ENCODE assay signal across 9 cellular contexts in the genomic region with DNA sequence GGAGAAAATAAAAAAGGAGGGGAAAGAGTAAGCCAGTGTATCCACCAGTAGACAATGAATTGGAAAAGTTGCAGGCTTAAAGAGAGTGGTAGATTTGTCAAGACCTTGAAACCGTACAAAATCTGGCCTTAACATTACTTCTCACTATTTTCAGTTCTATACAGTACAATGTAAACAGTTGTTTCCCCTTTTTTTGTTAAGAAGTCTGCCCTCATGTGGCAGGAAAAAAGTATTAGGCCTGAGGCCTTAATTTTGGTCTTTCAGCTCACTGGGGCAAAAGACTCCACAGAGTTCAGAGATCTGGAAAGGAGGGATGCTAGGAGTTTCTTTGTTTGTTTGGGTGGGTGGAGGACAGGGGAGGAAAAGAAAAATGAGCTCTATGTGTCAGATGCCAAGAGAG.
DNase-seq lines count a peak whose midpoint lies in the region; ATAC-seq and TF ChIP-seq lines count a peak whose summit lies in the region.
"Had no signal": no experiment of that assay in that cellular context is flagged by ENCODE, and none has a peak within 500 bp of the region (broad histone marks: within the 10 kb centered on the region; RNA-seq: fewer than 3 reads in every experiment).

No MANE protein-coding gene starts in this region.

- H3K79me2 ChIP-seq in DND-41 (ENCODE audit: insufficient read depth, low read length): no peaks in the 10 kb centered on the region

- intact Hi-C loops in body of pancreas (cut with DNase I): no loop called here
- intact Hi-C loops in heart left ventricle (cut with DNase I): no loop called here

- H3K4me1 ChIP-seq in DND-41 (ENCODE audit: insufficient read depth, low read length): peaks cover 24% of the 10 kb centered on the region
- no peaks in the 10 kb centered on the region for H3K4me1 ChIP-seq in body of pancreas
- no peaks in the 10 kb centered on the region for H3K4me1 ChIP-seq in heart left ventricle
- H3K4me1 ChIP-seq: SJCRH30 had no signal

- no peak overlapping the region for H3K4me2 ChIP-seq in DND-41 (ENCODE audit: insufficient read depth, low read length)

- TF ChIP-seq CTCF in DND-41 (IDR thresholded peaks at IDR 0.05; ENCODE audit: borderline replicate concordance, extremely low read depth, low read length, poor library complexity, severe bottlenecking) (peak; percentile 69), astrocyte of the spinal cord (IDR thresholded peaks at IDR 0.05; ENCODE audit: low read depth, low read length) (peak; percentile 49), progenitor cell of endocrine pancreas (IDR thresholded peaks at IDR 0.05; ENCODE audit: unreplicated experiment) (peak; percentile 48), body of pancreas (IDR thresholded peaks at IDR 0.05) (peak in 2 of 7 experiments; percentile 7 to 12), heart left ventricle (IDR thresholded peaks at IDR 0.05) (peak in 2 of 12 donors; percentile 22 to 29)

- H3K27me3 Mint-ChIP-seq in progenitor cell of endocrine pancreas: no peaks in the 10 kb centered on the region

- WGBS in body of pancreas, 2 donors: 10 to 25% methylated on average over 1 of the region's 1 CpG
- WGBS in heart left ventricle, 4 donors: 39 to 52% (median 44%) methylated on average over 1 of the region's 1 CpG

- no peaks in the 10 kb centered on the region for H4K20me1 ChIP-seq in DND-41 (ENCODE audit: insufficient read depth, low read length)

- DNase-seq in DND-41: peak; percentile 39
- peak; percentile 4 for DNase-seq in GM19238 (ENCODE audit: insufficient read length, low spot score)
- DNase-seq in HPDE6-E6E7 (ENCODE audit: extremely low spot score): peak; percentile 8
- no peak for DNase-seq in astrocyte of the spinal cord (ENCODE audit: low read depth, low spot score)
- no peak for DNase-seq in progenitor cell of endocrine pancreas (ENCODE audit: low spot score, unreplicated experiment)
- no peak for DNase-seq in body of pancreas
- no peak for DNase-seq in heart left ventricle
- no peak for DNase-seq in D341Med (ENCODE audit: low spot score)

- H3K9ac ChIP-seq in DND-41 (ENCODE audit: low read depth, low read length): no peak overlapping the region

- TF ChIP-seq POLR2A in body of pancreas (IDR thresholded peaks at IDR 0.05) (no peak), heart left ventricle (IDR thresholded peaks at IDR 0.05) (no peak)

- H3K36me3 ChIP-seq in DND-41 (ENCODE audit: insufficient read depth, low read length) (no peaks in the 10 kb centered on the region), body of pancreas (replicated peaks in 1 of 2; ENCODE audit: insufficient read depth in 1 of 2, low read depth in 2 of 2) (no peaks in the 10 kb centered on the region), heart left ventricle (no peaks in the 10 kb centered on the region)
- H3K36me3 ChIP-seq: SJCRH30 had no signal

- H3K9me3 ChIP-seq in DND-41 (ENCODE audit: insufficient read depth, low read length, severe bottlenecking) (no peaks in the 10 kb centered on the region), body of pancreas (no peaks in the 10 kb centered on the region), heart left ventricle (no peaks in the 10 kb centered on the region)
- H3K9me3 ChIP-seq: SJCRH30 had no signal

- peak overlapping the region; percentile 36; the same call in 1 of the 2 replicates for H2AFZ ChIP-seq in DND-41 (ENCODE audit: low read depth, low read length)

- peak; percentile 79 for ATAC-seq in DND-41 (ENCODE audit: insufficient read depth, low read depth)
- ATAC-seq in body of pancreas: no peak
- ATAC-seq in heart left ventricle: no peak

- H3K4me3 ChIP-seq in DND-41 (ENCODE audit: low read depth in 1 of 2, low read length in 2 of 2): no peak overlapping the region
- H3K4me3 ChIP-seq in astrocyte of the spinal cord (ENCODE audit: low read depth, low read length): no peak overlapping the region
- no peak overlapping the region for H3K4me3 ChIP-seq in body of pancreas
- no peak overlapping the region for H3K4me3 ChIP-seq in heart left ventricle
- H3K4me3 ChIP-seq: SJCRH30 had no signal

- H3K27ac ChIP-seq in DND-41 (ENCODE audit: low read length) (peak overlapping the region; percentile 56), body of pancreas (no peak overlapping the region), heart left ventricle (no peak overlapping the region)
- H3K27ac ChIP-seq: SJCRH30 had no signal

- H3K27me3 ChIP-seq in DND-41 (ENCODE audit: insufficient read depth, low read length, poor library complexity) (no peaks in the 10 kb centered on the region), body of pancreas (no peaks in the 10 kb centered on the region), heart left ventricle (no peaks in the 10 kb centered on the region)
- H3K27me3 ChIP-seq: SJCRH30 had no signal

- peaks cover 3% of the 10 kb centered on the region for H3K9me3 Mint-ChIP-seq in progenitor cell of endocrine pancreas (ENCODE audit: low read depth)

- no peaks in the 10 kb centered on the region for H3K4me1 Mint-ChIP-seq in progenitor cell of endocrine pancreas (ENCODE audit: low read depth)

- no peak overlapping the region for H3K27ac Mint-ChIP-seq in progenitor cell of endocrine pancreas

- H3K36me3 Mint-ChIP-seq in progenitor cell of endocrine pancreas (ENCODE audit: insufficient read depth): no peaks in the 10 kb centered on the region

- no peak overlapping the region for H3K4me3 Mint-ChIP-seq in progenitor cell of endocrine pancreas (ENCODE audit: low read depth)

- in situ Hi-C loops in astrocyte of the spinal cord (cut with HindIII; ENCODE audit: low sequenced_read_pairs): no loop called here

Comparison
In these comparisons a context has a peak if more than half of its experiments do, and no peak if none do; other contexts are left out.
1. DNase-seq: peak in DND-41 (single experiment), GM19238 (single experiment) and HPDE6-E6E7 (single experiment); none in astrocyte of the spinal cord (single experiment), progenitor cell of endocrine pancreas (single experiment), body of pancreas (0 of 4), heart left ventricle (0 of 5) and D341Med (single experiment).